ENCODE assay signal across 1 cellular context in genomic region chr19:53394974-53395839, GRCh38.
TF ChIP-seq lines count a peak whose summit lies in the region.

ZNF765 (plus strand) TSS chr19:53395149; CDS start chr19:53398016, 2,867 bp downstream.

TF ChIP-seq in K562, 482 proteins besides CTCF, POLR2A, EP300 and RAD21 (continued from another document):
- peak; percentile 86 for TF ChIP-seq CTCFL (IDR thresholded peaks at IDR 0.05; ENCODE audit: borderline replicate concordance, insufficient read depth, low read depth, low read length, poor library complexity, severe bottlenecking)
- peak; percentile 96 for TF ChIP-seq ELF1 (tag; IDR thresholded peaks at IDR 0.05)
- TF ChIP-seq HNRNPUL1 (IDR thresholded peaks at IDR 0.05; ENCODE audit: low read length): no peak
- TF ChIP-seq MTA1 (IDR thresholded peaks at IDR 0.05; ENCODE audit: borderline replicate concordance): no peak
- TF ChIP-seq ETV5 (CRISPR knock-in tag; IDR thresholded peaks at IDR 0.05; ENCODE audit: low read depth): no peak
- TF ChIP-seq CC2D1A (IDR thresholded peaks at IDR 0.05): no peak
- peak in 1 of 2 experiments; percentile 70; a peak in 2 of 4 replicates for TF ChIP-seq FOXK2 (conservative IDR thresholded peaks at IDR 0.05 in 1 of 2, IDR thresholded peaks at IDR 0.05 in 1 of 2; ENCODE audit: low read depth in 2 of 2)
- TF ChIP-seq, protein P1, sequence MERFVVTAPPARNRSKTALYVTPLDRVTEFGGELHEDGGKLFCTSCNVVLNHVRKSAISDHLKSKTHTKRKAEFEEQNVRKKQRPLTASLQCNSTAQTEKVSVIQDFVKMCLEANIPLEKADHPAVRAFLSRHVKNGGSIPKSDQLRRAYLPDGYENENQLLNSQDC (CRISPR knock-in tag; IDR thresholded peaks at IDR 0.05): no peak
- TF ChIP-seq HMGN3 (IDR thresholded peaks at IDR 0.05; ENCODE audit: borderline replicate concordance, extremely low read depth, insufficient read length, low read depth, low read length): peak; percentile 45
- TF ChIP-seq SIRT6 (IDR thresholded peaks at IDR 0.05; ENCODE audit: low read depth, low read length): no peak
- TF ChIP-seq MAFF (IDR thresholded peaks at IDR 0.05; ENCODE audit: low read length): no peak
- no peak for TF ChIP-seq ATF1 (CRISPR knock-in tag; IDR thresholded peaks at IDR 0.05)
- TF ChIP-seq ATF1 (tag; IDR thresholded peaks at IDR 0.05): 0 out of 2 replicates have a peak, but pooled peaks have one; percentile 27
- TF ChIP-seq BACH1 (tag; IDR thresholded peaks at IDR 0.05): no peak
- no peak for TF ChIP-seq ZBTB40 (IDR thresholded peaks at IDR 0.05)
- no peak for TF ChIP-seq ZBTB40 (CRISPR knock-in tag; IDR thresholded peaks at IDR 0.05)
- TF ChIP-seq POLR2AphosphoS2 (IDR thresholded peaks at IDR 0.05; ENCODE audit: low read length): peak; percentile 54; the same call in 1 of the 2 replicates
- TF ChIP-seq PHTF2 (CRISPR knock-in tag; IDR thresholded peaks at IDR 0.05): no peak
